Comparison of ENCODE assay signal across 29 cellular contexts in genomic region chr15:57932348-57932747, GRCh38.
"Had no signal": no experiment of that assay in that cellular context is flagged by ENCODE, and none has a peak within 500 bp of the region (broad histone marks: within the 10 kb centered on the region; RNA-seq: fewer than 3 reads in every experiment).

No MANE protein-coding gene starts in this region.

- H3K4me1 Mint-ChIP-seq: activated CD4-positive, alpha-beta memory T cell treated with anti-CD3 and anti-CD28 coated beads, Interleukin-2, amount 10 ng/mL, durations not matched to agents 7 days and 5 days; activated CD4-positive, alpha-beta T cell treated with anti-CD3 and anti-CD28 coated beads, Interleukin-2, amount 10 ng/mL, durations not matched to agents 7 days and 5 days; activated T-helper 17 cell treated with anti-CD3 and anti-CD28 coated beads, Interleukin-2, amount 50 U/mL, for 72 hours; central memory CD8-positive, alpha-beta T cell; T-helper 17 cell had no signal

- H3K27ac Mint-ChIP-seq: activated CD4-positive, alpha-beta memory T cell treated with anti-CD3 and anti-CD28 coated beads, Interleukin-2, amount 10 ng/mL, durations not matched to agents 7 days and 5 days; activated CD4-positive, alpha-beta T cell treated with anti-CD3 and anti-CD28 coated beads, Interleukin-2, amount 10 ng/mL, durations not matched to agents 7 days and 5 days; activated naive CD8-positive, alpha-beta T cell; activated T-cell treated with anti-CD3 and anti-CD28 coated beads, Interleukin-2, amount 50 U/mL, for 24 hours; activated T-cell treated with anti-CD3 and anti-CD28 coated beads, Interleukin-2, amount 50 U/mL, for 72 hours; activated T-helper 17 cell treated with anti-CD3 and anti-CD28 coated beads, Interleukin-2, amount 50 U/mL, for 72 hours; dendritic cell treated with granulocyte-macrophage colony-stimulating factor and Interleukin-4, amounts not matched to agents 40 ng/mL and 50 ng/mL, for 4 days; endodermal cell; T-helper 17 cell; T-helper 2 cell treated with Interferon-gamma antibody and Interleukin-4, amounts not matched to agents 5 μg/mL and 100 μg/mL, for 36 hours had no signal

- H3K36me3 ChIP-seq: brain microvascular endothelial cell had no signal

- DNase-seq: activated CD4-positive, alpha-beta memory T cell treated with anti-CD3 and anti-CD28 coated beads, Interleukin-2, amount 10 ng/mL, durations not matched to agents 7 days and 5 days; activated CD4-positive, alpha-beta T cell treated with anti-CD3 and anti-CD28 coated beads for 1 hour; activated CD4-positive, alpha-beta T cell treated with anti-CD3 and anti-CD28 coated beads for 4 hours; activated CD4-positive, alpha-beta T cell treated with anti-CD3 and anti-CD28 coated beads, Interleukin-2, amount 10 ng/mL, durations not matched to agents 7 days and 5 days; activated CD4-positive, alpha-beta T cell treated with anti-CD3 and anti-CD28 coated beads, Interleukin-2, amount 50 U/mL, for 4 hours; activated CD8-positive, alpha-beta memory T cell treated with anti-CD3 and anti-CD28 coated beads, Interleukin-2, amount 50 U/mL, for 48 hours; activated effector memory CD4-positive, alpha-beta T cell treated with Interleukin-2 at 50 U/mL for 16 hours; activated gamma-delta T cell treated with Interleukin-2 at 50 U/mL for 16 hours; activated naive CD4-positive, alpha-beta T cell treated with anti-CD3 and anti-CD28 coated beads, Interleukin-2, amount 50 U/mL, for 16 hours; activated naive CD4-positive, alpha-beta T cell treated with Interleukin-2 at 50 U/mL for 16 hours; activated T-cell treated with anti-CD3 and anti-CD28 coated beads for 4 hours; activated T-cell treated with anti-CD3 and anti-CD28 coated beads, Interleukin-2, amount 50 U/mL, for 24 hours; activated T-cell treated with anti-CD3 and anti-CD28 coated beads, Interleukin-2, amount 50 U/mL, for 72 hours; amniotic stem cell; anterior cingulate cortex; brain microvascular endothelial cell; dorsolateral prefrontal cortex; effector memory CD4-positive, alpha-beta T cell; endodermal cell; foreskin fibroblast; head of caudate nucleus; T-helper 1 cell; T-helper 17 cell had no signal

- H3K9me3 Mint-ChIP-seq: activated CD4-positive, alpha-beta memory T cell treated with anti-CD3 and anti-CD28 coated beads, Interleukin-2, amount 10 ng/mL, durations not matched to agents 7 days and 5 days; activated CD4-positive, alpha-beta T cell treated with anti-CD3 and anti-CD28 coated beads, Interleukin-2, amount 10 ng/mL, durations not matched to agents 7 days and 5 days; activated T-cell treated with anti-CD3 and anti-CD28 coated beads, Interleukin-2, amount 50 U/mL, for 24 hours; activated T-cell treated with anti-CD3 and anti-CD28 coated beads, Interleukin-2, amount 50 U/mL, for 72 hours; central memory CD8-positive, alpha-beta T cell; dendritic cell treated with granulocyte-macrophage colony-stimulating factor and Interleukin-4, amounts not matched to agents 40 ng/mL and 50 ng/mL, for 4 days; T-helper 2 cell treated with Interferon-gamma antibody and Interleukin-4, amounts not matched to agents 5 μg/mL and 100 μg/mL, for 36 hours had no signal

- H3K27me3 ChIP-seq: brain microvascular endothelial cell had no signal

- H3K27ac ChIP-seq: brain microvascular endothelial cell, coronary artery, dorsolateral prefrontal cortex had no signal

- H3K4me3 ChIP-seq: coronary artery, dorsolateral prefrontal cortex had no signal

- H3K36me3 Mint-ChIP-seq: activated naive CD8-positive, alpha-beta T cell had no signal

- H3K4me3 Mint-ChIP-seq: activated CD4-positive, alpha-beta memory T cell treated with anti-CD3 and anti-CD28 coated beads, Interleukin-2, amount 10 ng/mL, durations not matched to agents 7 days and 5 days; activated CD4-positive, alpha-beta T cell treated with anti-CD3 and anti-CD28 coated beads, Interleukin-2, amount 10 ng/mL, durations not matched to agents 7 days and 5 days; activated naive CD8-positive, alpha-beta T cell; activated T-cell treated with anti-CD3 and anti-CD28 coated beads, Interleukin-2, amount 50 U/mL, for 24 hours; activated T-cell treated with anti-CD3 and anti-CD28 coated beads, Interleukin-2, amount 50 U/mL, for 72 hours; activated T-helper 17 cell treated with anti-CD3 and anti-CD28 coated beads, Interleukin-2, amount 50 U/mL, for 72 hours; central memory CD8-positive, alpha-beta T cell; dendritic cell treated with granulocyte-macrophage colony-stimulating factor and Interleukin-4, amounts not matched to agents 40 ng/mL and 50 ng/mL, for 4 days; endodermal cell; T-helper 17 cell; T-helper 2 cell treated with Interferon-gamma antibody and Interleukin-4, amounts not matched to agents 5 μg/mL and 100 μg/mL, for 36 hours had no signal
